1 cellular context compared by ENCODE assay signal in the genomic region with DNA sequence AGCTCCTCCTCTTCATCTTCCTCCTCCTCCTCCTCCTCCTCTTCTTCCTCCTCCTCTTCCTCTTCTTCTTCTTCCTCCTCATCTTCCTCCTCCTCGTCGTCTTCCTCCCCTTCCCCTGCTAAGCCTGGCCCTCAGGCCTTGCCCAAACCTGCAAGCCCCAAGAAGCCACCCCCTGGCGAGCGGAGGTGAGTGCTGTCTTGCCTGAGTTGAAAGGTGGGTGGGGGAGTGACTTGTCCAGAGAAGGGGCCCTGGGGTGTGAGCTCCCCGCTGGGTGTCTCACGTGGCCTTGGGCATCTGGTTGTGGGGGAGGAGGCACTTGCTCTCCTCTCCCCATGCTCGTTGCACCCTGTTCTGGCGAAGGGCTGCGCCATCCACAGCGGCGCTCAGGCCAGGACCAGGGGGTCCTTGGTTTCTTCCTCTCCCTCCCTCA.
TF ChIP-seq lines count a peak whose summit lies in the region.

No MANE protein-coding gene starts in this region.

TF ChIP-seq in HEK293, 187 proteins besides CTCF, POLR2A, EP300 and RAD21 (continued from another document):
- TF ChIP-seq, protein P1, sequence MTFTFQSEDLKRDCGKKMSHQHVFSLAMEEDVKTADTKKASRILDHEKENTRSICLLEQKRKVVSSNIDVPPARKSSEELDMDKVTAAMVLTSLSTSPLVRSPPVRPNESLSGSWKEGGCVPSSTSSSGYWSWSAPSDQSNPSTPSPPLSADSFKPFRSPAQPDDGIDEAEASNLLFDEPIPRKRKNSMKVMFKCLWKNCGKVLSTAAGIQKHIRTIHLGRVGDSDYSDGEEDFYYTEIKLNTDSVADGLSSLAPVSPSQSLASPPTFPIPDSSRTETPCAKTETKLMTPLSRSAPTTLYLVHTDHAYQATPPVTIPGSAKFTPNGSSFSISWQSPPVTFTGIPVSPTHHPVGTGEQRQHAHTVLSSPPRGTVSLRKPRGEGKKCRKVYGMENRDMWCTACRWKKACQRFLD (tag by site-specific recombination; IDR thresholded peaks at IDR 0.05) = no peak
- TF ChIP-seq, protein P2, sequence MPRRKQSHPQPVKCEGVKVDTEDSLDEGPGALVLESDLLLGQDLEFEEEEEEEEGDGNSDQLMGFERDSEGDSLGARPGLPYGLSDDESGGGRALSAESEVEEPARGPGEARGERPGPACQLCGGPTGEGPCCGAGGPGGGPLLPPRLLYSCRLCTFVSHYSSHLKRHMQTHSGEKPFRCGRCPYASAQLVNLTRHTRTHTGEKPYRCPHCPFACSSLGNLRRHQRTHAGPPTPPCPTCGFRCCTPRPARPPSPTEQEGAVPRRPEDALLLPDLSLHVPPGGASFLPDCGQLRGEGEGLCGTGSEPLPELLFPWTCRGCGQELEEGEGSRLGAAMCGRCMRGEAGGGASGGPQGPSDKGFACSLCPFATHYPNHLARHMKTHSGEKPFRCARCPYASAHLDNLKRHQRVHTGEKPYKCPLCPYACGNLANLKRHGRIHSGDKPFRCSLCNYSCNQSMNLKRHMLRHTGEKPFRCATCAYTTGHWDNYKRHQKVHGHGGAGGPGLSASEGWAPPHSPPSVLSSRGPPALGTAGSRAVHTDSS (tag by site-specific recombination; IDR thresholded peaks at IDR 0.05) = peak; percentile 100
- TF ChIP-seq ZNF416 (tag by site-specific recombination; IDR thresholded peaks at IDR 0.05) = no peak
